Comparison of ENCODE assay signal across 1 cellular context in the genomic region with DNA sequence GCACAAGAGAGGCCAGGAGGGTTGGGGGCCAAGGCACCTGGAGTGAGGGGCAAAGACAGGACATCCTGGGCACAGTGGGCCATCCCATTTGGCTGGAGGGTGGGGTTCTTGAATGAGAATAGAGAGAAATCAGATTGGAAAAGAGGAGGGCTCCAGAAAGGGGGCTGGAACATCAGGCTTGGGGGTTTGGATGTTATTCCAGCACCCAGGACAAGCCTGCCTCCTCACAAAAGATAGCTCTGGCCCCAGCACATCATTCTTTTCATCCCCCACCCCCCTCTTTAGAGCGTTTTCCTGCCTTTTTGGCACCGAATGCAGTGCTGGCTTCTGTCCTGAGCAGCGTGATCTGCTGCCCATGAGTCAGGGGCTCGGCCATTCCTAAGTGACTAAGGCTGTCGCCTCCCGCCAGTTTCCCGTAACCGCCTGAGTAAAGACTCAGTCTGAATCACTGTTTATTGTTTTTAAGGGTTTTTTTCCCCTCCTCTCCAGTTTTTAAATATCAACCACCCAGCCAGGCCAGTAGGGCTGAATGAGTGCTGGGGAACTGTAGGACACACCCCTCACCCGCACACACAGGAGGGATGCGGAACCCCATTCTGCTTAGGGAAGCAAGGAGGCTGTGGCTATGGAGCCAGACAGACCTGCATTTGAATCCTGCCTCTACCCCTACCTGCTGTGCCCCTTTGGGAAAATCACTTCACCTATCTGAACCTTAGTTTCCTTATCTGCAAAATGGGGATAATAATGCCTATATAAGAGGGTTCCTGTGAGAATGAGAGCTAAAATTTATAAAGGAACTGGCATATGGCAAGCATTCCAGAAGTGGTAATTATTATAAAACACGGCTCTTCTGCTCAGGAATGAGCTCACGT.
TF ChIP-seq lines count a peak whose summit lies in the region.

No MANE protein-coding gene starts in this region.

TF ChIP-seq in H1, 55 proteins besides CTCF, POLR2A, EP300 and RAD21 (continued from another document):
- TF ChIP-seq YY1 (IDR thresholded peaks at IDR 0.05; ENCODE audit: low read depth, low read length) (no peak), KDM1A (IDR thresholded peaks at IDR 0.05; ENCODE audit: borderline replicate concordance, low read length) (peak; percentile 76; the same call in 1 of the 2 replicates)
TF ChIP-seq in H1: peak in this region for 4.
